In the genomic region with DNA sequence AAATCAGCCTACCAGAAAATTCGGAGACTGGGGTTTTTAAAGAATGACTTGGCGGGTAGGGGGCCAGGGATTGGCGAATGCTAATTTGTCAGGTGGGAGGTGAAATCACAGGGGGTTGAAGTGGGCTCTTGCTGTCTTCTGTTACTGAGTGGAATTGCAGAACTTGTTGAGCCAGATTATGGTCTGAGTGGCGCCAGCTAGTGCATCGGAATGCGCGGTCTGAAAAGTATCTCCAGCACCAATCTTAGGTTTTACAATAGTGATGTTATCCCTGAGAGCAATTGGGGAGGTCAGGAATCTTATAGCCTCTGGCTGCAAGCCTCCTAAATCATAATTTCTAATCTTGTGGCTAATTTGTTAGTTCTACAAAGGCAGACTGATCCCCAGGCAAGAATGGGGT, we compare ENCODE assay signal across 8 cellular contexts. TPM values are rescaled to one million over a fixed set of nuclear protein-coding genes. Genes with fewer than 3 reads are reported as not detected.
A peak's percentile ranks its signal among the peaks of the same experiment; 100 is the strongest.
DNase-seq lines count a peak whose midpoint lies in the region; ATAC-seq, FAIRE-seq and TF ChIP-seq lines count a peak whose summit lies in the region.

No MANE protein-coding gene starts in this region.

- H3K4me2 ChIP-seq in SK-N-SH: no peak overlapping the region; the same call in 1 of the 2 replicates

- TF ChIP-seq EP300 in SK-N-SH (IDR thresholded peaks at IDR 0.05; ENCODE audit: borderline replicate concordance in 1 of 2, low read depth in 1 of 2, low read length in 1 of 2): no peak
- no peak for TF ChIP-seq EP300 in stomach (IDR thresholded peaks at IDR 0.05)

- TF ChIP-seq RAD21 in SK-N-SH (IDR thresholded peaks at IDR 0.05; ENCODE audit: low read length): no peak

- no peak for TF ChIP-seq CTCF in SK-N-SH (IDR thresholded peaks at IDR 0.05)
- no peak for TF ChIP-seq CTCF in stomach (IDR thresholded peaks at IDR 0.05)
- TF ChIP-seq CTCF in D721Med (IDR thresholded peaks at IDR 0.05; ENCODE audit: insufficient read depth, missing control alignments): no peak

- FAIRE-seq in D721Med (lab: Jason Lieb, UNC): no peak

- WGBS in SK-N-SH (ENCODE audit: low lambda C conversion rate): 91% methylated on average over 7 of the region's 7 CpGs
- 46 to 68% (median 55%) methylated on average over 7 of the region's 7 CpGs for WGBS in stomach, 5 donors

- peak overlapping the region; percentile 76 to 87 (median 83) for H3K4me3 Mint-ChIP-seq in immature natural killer cell

- intact Hi-C loops in stomach (cut with DNase I; ENCODE audit: low total_unique reads): loop anchor here (5.0 kb wide), 1 partner anchor 69 kb away; a partner anchor contains a TSS

- no peak for DNase-seq in SK-N-SH
- DNase-seq in activated naive CD4-positive, alpha-beta T cell treated with anti-CD3 and anti-CD28 coated beads, Interleukin-2, amount 50 U/mL, for 72 hours (ENCODE audit: low spot score in 2 of 2): no peak
- DNase-seq in immature natural killer cell: no peak
- DNase-seq in stomach: no peak
- DNase-seq in D721Med (ENCODE audit: insufficient read length, low spot score): no peak

- H3K9me2 ChIP-seq in SK-N-SH: no peaks in the 10 kb centered on the region

- H3K27me3 Mint-ChIP-seq in immature natural killer cell (ENCODE audit: low read depth in 3 of 3): peaks cover 11 to 19% (median 16%) of the 10 kb centered on the region in 3 donors

- H3K36me3 Mint-ChIP-seq in activated naive CD4-positive, alpha-beta T cell treated with anti-CD3 and anti-CD28 coated beads, Interleukin-2, amount 50 U/mL, for 72 hours: peaks cover 0 to 14% of the 10 kb centered on the region in 2 donors
- peaks cover 0 to 3% (median 0%) of the 10 kb centered on the region in 3 donors for H3K36me3 Mint-ChIP-seq in immature natural killer cell

- peaks cover 40% of the 10 kb centered on the region for H3K79me2 ChIP-seq in SK-N-SH (ENCODE audit: insufficient read depth)

- H3K36me3 ChIP-seq in SK-N-SH (replicated peaks in 1 of 2; ENCODE audit: control insufficient read depth in 1 of 2, insufficient read depth in 2 of 2, low read length in 1 of 2) (no peaks in the 10 kb centered on the region), stomach (no peaks in the 10 kb centered on the region)

- ATAC-seq in SK-N-SH treated with all-trans-retinoic acid at 6 μM for 48 hours: no peak
- ATAC-seq in activated naive CD4-positive, alpha-beta T cell treated with anti-CD3 and anti-CD28 coated beads, Interleukin-2, amount 50 U/mL, for 72 hours: no peak
- no peak for ATAC-seq in GM18867 (IDR thresholded peaks at IDR 0.05; ENCODE audit: unreplicated experiment)
- ATAC-seq in HG03280 (IDR thresholded peaks at IDR 0.05; ENCODE audit: unreplicated experiment): no peak

- no peak overlapping the region for H3K9ac ChIP-seq in SK-N-SH

- H3K4me1 Mint-ChIP-seq in immature natural killer cell: peaks cover 41 to 44% of the 10 kb centered on the region in 2 donors

- H3K27ac ChIP-seq in SK-N-SH (ENCODE audit: low read depth in 2 of 2, low read length in 1 of 2) (no peak overlapping the region; a peak in 1 of 4 replicates), stomach (peak overlapping the region in 4 of 5 donors; percentile 96 to 99 (median 98))

- POLR2A ChIA-PET in SK-N-SH (lab: Yijun Ruan, JAX): interaction anchor here (3.4 kb wide), 1 partner anchor 70 kb away, joined by 18 read pairs; a partner anchor contains a TSS

- peaks cover 9 to 12% of the 10 kb centered on the region in 2 experiments; a peak in 3 of 4 replicates for H3K4me1 ChIP-seq in SK-N-SH (ENCODE audit: control insufficient read depth in 1 of 2, insufficient read depth in 2 of 2, low read depth in 1 of 2, low read length in 1 of 2)
- peaks cover 14 to 35% (median 21%) of the 10 kb centered on the region in 4 donors for H3K4me1 ChIP-seq in stomach

- H3K4me3 ChIP-seq in SK-N-SH (ENCODE audit: low read depth in 2 of 2, low read length in 1 of 2) (no peak overlapping the region), stomach (peak overlapping the region; percentile 87 to 100 (median 94))

- H4K20me1 ChIP-seq in SK-N-SH (ENCODE audit: insufficient read depth): no peaks in the 10 kb centered on the region

- H3K9me3 ChIP-seq in SK-N-SH (no peaks in the 10 kb centered on the region), stomach (no peaks in the 10 kb centered on the region)

- CTCF ChIA-PET in SK-N-SH (lab: Yijun Ruan, JAX): no interaction called here

- TF ChIP-seq POLR2A in stomach (IDR thresholded peaks at IDR 0.05): no peak

- peaks cover 0 to 8% of the 10 kb centered on the region in 2 donors for H3K9me3 Mint-ChIP-seq in activated naive CD4-positive, alpha-beta T cell treated with anti-CD3 and anti-CD28 coated beads, Interleukin-2, amount 50 U/mL, for 72 hours
- no peaks in the 10 kb centered on the region for H3K9me3 Mint-ChIP-seq in immature natural killer cell

- H3K27ac Mint-ChIP-seq in activated naive CD4-positive, alpha-beta T cell treated with anti-CD3 and anti-CD28 coated beads, Interleukin-2, amount 50 U/mL, for 72 hours: peak overlapping the region; percentile 38 to 96
- H3K27ac Mint-ChIP-seq in immature natural killer cell: peak overlapping the region; percentile 88 to 97 (median 90)

- peaks cover 9% of the 10 kb centered on the region for H3F3A ChIP-seq in SK-N-SH (replicated peaks; ENCODE audit: insufficient read depth)

- H2AFZ ChIP-seq in SK-N-SH (ENCODE audit: low read depth): peak overlapping the region; percentile 97

- H3K27me3 ChIP-seq in SK-N-SH (ENCODE audit: insufficient read depth) (no peaks in the 10 kb centered on the region), stomach (no peaks in the 10 kb centered on the region)

TF ChIP-seq in SK-N-SH, 30 proteins besides CTCF, POLR2A, EP300 and RAD21 (continues in another document):
- TF ChIP-seq RFX5 (IDR thresholded peaks at IDR 0.05; ENCODE audit: low read length) (no peak), TCF12 (IDR thresholded peaks at IDR 0.05) (no peak), RCOR1 (IDR thresholded peaks at IDR 0.05; ENCODE audit: low read length) (no peak)
- TF ChIP-seq, protein P1, sequence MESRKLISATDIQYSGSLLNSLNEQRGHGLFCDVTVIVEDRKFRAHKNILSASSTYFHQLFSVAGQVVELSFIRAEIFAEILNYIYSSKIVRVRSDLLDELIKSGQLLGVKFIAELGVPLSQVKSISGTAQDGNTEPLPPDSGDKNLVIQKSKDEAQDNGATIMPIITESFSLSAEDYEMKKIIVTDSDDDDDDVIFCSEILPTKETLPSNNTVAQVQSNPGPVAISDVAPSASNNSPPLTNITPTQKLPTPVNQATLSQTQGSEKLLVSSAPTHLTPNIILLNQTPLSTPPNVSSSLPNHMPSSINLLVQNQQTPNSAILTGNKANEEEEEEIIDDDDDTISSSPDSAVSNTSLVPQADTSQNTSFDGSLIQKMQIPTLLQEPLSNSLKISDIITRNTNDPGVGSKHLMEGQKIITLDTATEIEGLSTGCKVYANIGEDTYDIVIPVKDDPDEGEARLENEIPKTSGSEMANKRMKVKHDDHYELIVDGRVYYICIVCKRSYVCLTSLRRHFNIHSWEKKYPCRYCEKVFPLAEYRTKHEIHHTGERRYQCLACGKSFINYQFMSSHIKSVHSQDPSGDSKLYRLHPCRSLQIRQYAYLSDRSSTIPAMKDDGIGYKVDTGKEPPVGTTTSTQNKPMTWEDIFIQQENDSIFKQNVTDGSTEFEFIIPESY (IDR thresholded peaks at IDR 0.05; ENCODE audit: borderline replicate concordance, low read depth): no peak
- TF ChIP-seq, protein P2, sequence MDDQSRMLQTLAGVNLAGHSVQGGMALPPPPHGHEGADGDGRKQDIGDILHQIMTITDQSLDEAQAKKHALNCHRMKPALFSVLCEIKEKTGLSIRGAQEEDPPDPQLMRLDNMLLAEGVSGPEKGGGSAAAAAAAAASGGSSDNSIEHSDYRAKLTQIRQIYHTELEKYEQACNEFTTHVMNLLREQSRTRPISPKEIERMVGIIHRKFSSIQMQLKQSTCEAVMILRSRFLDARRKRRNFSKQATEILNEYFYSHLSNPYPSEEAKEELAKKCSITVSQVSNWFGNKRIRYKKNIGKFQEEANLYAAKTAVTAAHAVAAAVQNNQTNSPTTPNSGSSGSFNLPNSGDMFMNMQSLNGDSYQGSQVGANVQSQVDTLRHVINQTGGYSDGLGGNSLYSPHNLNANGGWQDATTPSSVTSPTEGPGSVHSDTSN (IDR thresholded peaks at IDR 0.05): no peak

TF ChIP-seq in SK-N-SH treated with all-trans-retinoic acid at 6 μM for 48 hours, 23 proteins besides CTCF, POLR2A, EP300 and RAD21 (continues in another document):
- TF ChIP-seq ARNTL (CRISPR knock-in tag; IDR thresholded peaks at IDR 0.05; ENCODE audit: borderline replicate concordance, low read depth) (no peak), ZFP30 (CRISPR knock-in tag; IDR thresholded peaks at IDR 0.05) (no peak)
- TF ChIP-seq, protein P3, sequence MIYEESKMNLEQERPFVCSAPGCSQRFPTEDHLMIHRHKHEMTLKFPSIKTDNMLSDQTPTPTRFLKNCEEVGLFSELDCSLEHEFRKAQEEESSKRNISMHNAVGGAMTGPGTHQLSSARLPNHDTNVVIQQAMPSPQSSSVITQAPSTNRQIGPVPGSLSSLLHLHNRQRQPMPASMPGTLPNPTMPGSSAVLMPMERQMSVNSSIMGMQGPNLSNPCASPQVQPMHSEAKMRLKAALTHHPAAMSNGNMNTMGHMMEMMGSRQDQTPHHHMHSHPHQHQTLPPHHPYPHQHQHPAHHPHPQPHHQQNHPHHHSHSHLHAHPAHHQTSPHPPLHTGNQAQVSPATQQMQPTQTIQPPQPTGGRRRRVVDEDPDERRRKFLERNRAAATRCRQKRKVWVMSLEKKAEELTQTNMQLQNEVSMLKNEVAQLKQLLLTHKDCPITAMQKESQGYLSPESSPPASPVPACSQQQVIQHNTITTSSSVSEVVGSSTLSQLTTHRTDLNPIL (CRISPR knock-in tag; IDR thresholded peaks at IDR 0.05; ENCODE audit: low read depth): no peak

RNA-seq across cellular contexts. Expression of a gene that starts 0.8 kb away (rescaled TPM):
- polyA plus RNA-seq in SK-N-SH (2012; rRNA removed) (28.0 and 42.8 TPM in 2 replicates), immature natural killer cell (100 to 1,000 TPM; 140 to 194 (median 186) TPM), stomach (10 to 100 TPM; 23.0 to 40.3 (median 34.9) TPM)
- polyA plus RNA-seq in SK-N-SH (2012; cell fraction: cytosol; rRNA removed): 24.6 and 26.8 TPM in 2 replicates
- polyA plus RNA-seq in SK-N-SH (2012; cell fraction: nucleus; rRNA removed): 86.6 and 127 TPM in 2 replicates
- total RNA-seq in activated naive CD4-positive, alpha-beta T cell treated with anti-CD3 and anti-CD28 coated beads, Interleukin-2, amount 50 U/mL, for 72 hours: 10 to 100 TPM; 81.1 to 84.7 TPM
- 100 to 1,000 TPM in 2 of 5 donors, 10 to 100 TPM in 3; 79.7 to 234 (median 95.3) TPM for total RNA-seq in stomach

Comparison
In these comparisons a context has a peak if more than half of its experiments do, and no peak if none do; other contexts are left out.
1. H3K27ac ChIP-seq: peak in stomach (4 of 5); none in SK-N-SH (0 of 2).
2. H3K4me3 ChIP-seq: peak in stomach (4 of 4); none in SK-N-SH (0 of 2).